In the genomic region with DNA sequence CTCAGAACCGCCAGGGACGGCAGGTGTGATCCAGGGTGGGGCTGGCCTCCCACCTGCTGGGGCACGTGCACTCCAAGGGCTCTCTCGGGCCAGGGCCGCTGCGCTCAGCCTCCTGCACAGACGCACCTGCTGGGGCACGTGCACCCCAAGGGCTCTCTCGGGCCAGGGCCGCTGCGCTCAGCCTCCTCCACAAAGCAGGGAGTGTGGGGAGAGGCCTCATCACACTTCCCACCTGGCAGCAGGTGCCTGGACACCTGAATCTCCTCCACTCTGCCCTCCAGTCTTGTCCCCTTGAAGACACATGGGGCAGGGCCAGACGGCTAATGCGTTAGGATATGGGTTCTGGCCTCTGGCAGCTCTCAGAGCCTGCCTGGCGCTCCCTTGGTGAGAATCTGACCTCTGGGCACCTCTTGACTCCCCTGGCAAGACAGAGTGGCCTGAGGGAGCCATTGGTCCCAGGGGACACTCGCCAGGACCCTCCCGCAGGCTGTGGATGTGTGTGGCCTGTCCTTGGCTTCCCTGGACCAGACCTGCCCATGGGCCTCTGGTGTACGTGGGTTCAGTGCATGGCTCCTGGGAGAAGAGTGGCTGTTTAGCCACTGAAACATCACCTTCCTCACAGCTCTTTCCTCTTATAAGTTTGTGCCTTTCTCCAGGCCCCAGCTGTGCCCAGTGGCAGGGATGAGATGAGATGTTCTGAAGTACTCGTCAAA, we compare ENCODE assay signal across 17 cellular contexts.
DNase-seq lines count a peak whose midpoint lies in the region; ATAC-seq and TF ChIP-seq lines count a peak whose summit lies in the region.
"Had no signal": no experiment of that assay in that cellular context is flagged by ENCODE, and none has a peak within 500 bp of the region (broad histone marks: within the 10 kb centered on the region; RNA-seq: fewer than 3 reads in every experiment).

No MANE protein-coding gene starts in this region.

- peaks cover 5% of the 10 kb centered on the region; the same call in 1 of the 2 replicates for H3K27me3 Mint-ChIP-seq in H9 (ENCODE audit: low read depth)

- H3K4me1 ChIP-seq in H9 (ENCODE audit: insufficient read depth, low read length) (peaks cover 2% of the 10 kb centered on the region; the same call in 1 of the 2 replicates), A673 (ENCODE audit: insufficient read depth, low read length, poor library complexity, severe bottlenecking) (no peaks in the 10 kb centered on the region)
- H3K4me1 ChIP-seq: body of pancreas, heart left ventricle had no signal

- TF ChIP-seq CTCF in H9 (conservative IDR thresholded peaks at IDR 0.05) (no peak), A673 (conservative IDR thresholded peaks at IDR 0.05; ENCODE audit: low read depth, low read length) (no peak)

- CTCF ChIA-PET in A673 (lab: Charles Lee), result interaction anchor here (1.4 kb wide), 1 partner anchor 14 kb away, joined by 4 read pairs; no protein-coding TSS in a partner anchor

- no peak overlapping the region for H3K4me3 ChIP-seq in A673 (ENCODE audit: low read depth, low read length, poor library complexity, severe bottlenecking)
- H3K4me3 ChIP-seq: body of pancreas, heart left ventricle had no signal

- no peak overlapping the region for H4K91ac ChIP-seq in H9 (ENCODE audit: insufficient read length, low read depth, low read length)

- peaks cover 3% of the 10 kb centered on the region for H4K20me1 ChIP-seq in H9 (ENCODE audit: control insufficient read depth, insufficient read depth, insufficient read length)

- no peak overlapping the region for H2AFZ ChIP-seq in H9 (ENCODE audit: low read length)

- H2BK5ac ChIP-seq in H9 (ENCODE audit: insufficient read length, low read length), result no peak overlapping the region

- H3K23ac ChIP-seq in H9 (ENCODE audit: insufficient read length, low read depth, low read length), result no peak overlapping the region

- no peaks in the 10 kb centered on the region for H3K36me3 ChIP-seq in A673 (ENCODE audit: insufficient read depth, low read length, poor library complexity, severe bottlenecking)
- H3K36me3 ChIP-seq: heart left ventricle had no signal

- H2AK5ac ChIP-seq in H9 (ENCODE audit: insufficient read length, low read length), result no peak overlapping the region

- H3K27ac Mint-ChIP-seq in H9, result no peak overlapping the region
- H3K27ac Mint-ChIP-seq: mesothelial cell of epicardium had no signal

- ATAC-seq in left colon (peak; percentile 46), GM18519 (IDR thresholded peaks at IDR 0.05; ENCODE audit: low FRiP score, unreplicated experiment) (no peak)
- ATAC-seq: body of pancreas, heart left ventricle had no signal

- no peaks in the 10 kb centered on the region for H3K23me2 ChIP-seq in H9 (ENCODE audit: insufficient read length, low read depth, low read length, poor library complexity, severe bottlenecking)

- H2BK12ac ChIP-seq in H9 (ENCODE audit: insufficient read length, low read depth, low read length), result no peak overlapping the region

- no peak overlapping the region for H3K18ac ChIP-seq in H9 (ENCODE audit: insufficient read length, low read depth, low read length)

- no peak overlapping the region for H3K9ac ChIP-seq in H9 (ENCODE audit: extremely low read depth, insufficient read length, low read length)

- H3K27ac ChIP-seq in H9 (ENCODE audit: insufficient read length, low read depth, low read length) (no peak overlapping the region), A673 (ENCODE audit: low read depth, low read length, poor library complexity, severe bottlenecking) (no peak overlapping the region)
- H3K27ac ChIP-seq: body of pancreas, heart left ventricle had no signal

- no CpG with 5 or more reads among the region's 18 CpGs for WGBS in H9 (ENCODE audit: extremely low coverage, insufficient read length, low lambda C conversion rate)

- H4K8ac ChIP-seq in H9 (replicated peaks; ENCODE audit: insufficient read length, low read depth, low read length), result no peak overlapping the region

- no peaks in the 10 kb centered on the region for H3K9me3 ChIP-seq in H9 (ENCODE audit: control insufficient read depth, low read depth, low read length)
- no peaks in the 10 kb centered on the region for H3K9me3 ChIP-seq in A673 (ENCODE audit: low read depth, low read length, poor library complexity, severe bottlenecking)
- H3K9me3 ChIP-seq: body of pancreas had no signal

- intact Hi-C loops in left colon (cut with DNase I, micrococcal nuclease), result no loop called here
- intact Hi-C loops in A673 (cut with micrococcal nuclease; ENCODE audit: unreplicated experiment), result no loop called here

- DNase-seq in DMS153 (lab: John Stamatoyannopoulos, UW) (peak; percentile 85), H9 (peak; percentile 22), NCI-H748 (lab: John Stamatoyannopoulos, UW; ENCODE audit: unreplicated experiment) (peak; percentile 89), left colon (no peak), A673 (ENCODE audit: low spot score) (no peak), HCEC 1CT (no peak)
- DNase-seq in activated naive CD4-positive, alpha-beta T cell (lab: John Stamatoyannopoulos, UW), result no peak
- DNase-seq: activated naive CD4-positive, alpha-beta T cell treated with anti-CD3 and anti-CD28 coated beads, Interleukin-2, amount 50 U/mL, for 16 hours; body of pancreas; dermis blood vessel endothelial cell; NCI-H524; stimulated activated CD4-positive, alpha-beta T cell treated with anti-CD3 and anti-CD28 coated beads, Interleukin-4, amount 100 ng/mL, for 1 hour; stimulated activated CD8-positive, alpha-beta memory T cell treated with anti-CD3 and anti-CD28 coated beads, Interleukin-4, amount 100 ng/mL, for 48 hours; SW 1271 had no signal

- H3T11ph ChIP-seq in H9 (ENCODE audit: low read length), result no peak overlapping the region

- no peak overlapping the region for H3K4ac ChIP-seq in H9 (ENCODE audit: low read depth, low read length)

- H3K9me3 Mint-ChIP-seq in H9, result peaks cover 2 to 13% of the 10 kb centered on the region in 2 experiments; a peak in 4 of 5 replicates

- H2BK120ac ChIP-seq in H9 (ENCODE audit: low read depth, low read length, poor library complexity, severe bottlenecking), result no peak overlapping the region

- H3K36me3 Mint-ChIP-seq in H9 (ENCODE audit: insufficient read depth in 1 of 3, low read depth in 3 of 3), result no peaks in the 10 kb centered on the region; a peak in 2 of 7 replicates
- H3K36me3 Mint-ChIP-seq: mesothelial cell of epicardium had no signal

- H2BK20ac ChIP-seq in H9 (ENCODE audit: low read depth, low read length, poor library complexity, severe bottlenecking), result no peak overlapping the region

- H4K5ac ChIP-seq in H9 (ENCODE audit: insufficient read length, low read depth, low read length), result no peak overlapping the region

- peaks cover 0 to 9% of the 10 kb centered on the region in 2 experiments; a peak in 2 of 4 replicates for H3K4me1 Mint-ChIP-seq in H9
- H3K4me1 Mint-ChIP-seq: mesothelial cell of epicardium had no signal

- no peak overlapping the region for H2BK15ac ChIP-seq in H9 (ENCODE audit: low read depth, low read length)

- BruUV-seq in A673 (replicated peaks; lab: Mats Ljungman, UMichigan), result no TSS peak

- H3K4me2 ChIP-seq in H9 (ENCODE audit: insufficient read depth, insufficient read length, low read length), result no peak overlapping the region

- H3K56ac ChIP-seq in H9 (ENCODE audit: insufficient read length, low read depth, low read length), result no peak overlapping the region

- no peak overlapping the region for H3K4me3 Mint-ChIP-seq in H9
- H3K4me3 Mint-ChIP-seq: mesothelial cell of epicardium had no signal

- POLR2A ChIA-PET in A673 (lab: Charles Lee; ENCODE audit: low non-redundant PET), result no interaction called here

- H3K27me3 ChIP-seq in H9 (ENCODE audit: insufficient read depth, low read length) (no peaks in the 10 kb centered on the region), A673 (replicated peaks; ENCODE audit: insufficient read depth, low read depth, low read length, poor library complexity) (no peaks in the 10 kb centered on the region)
- H3K27me3 ChIP-seq: body of pancreas had no signal

- H3K14ac ChIP-seq in H9 (ENCODE audit: insufficient read depth, low read length), result no peak overlapping the region

- no peaks in the 10 kb centered on the region for H3K79me1 ChIP-seq in H9 (ENCODE audit: insufficient read depth, low read depth, low read length, poor library complexity, severe bottlenecking)

- no peaks in the 10 kb centered on the region for H3K79me2 ChIP-seq in H9 (ENCODE audit: insufficient read depth, low read length)

Comparison
In these comparisons a context has a peak if more than half of its experiments do, and no peak if none do; other contexts are left out.
1. DNase-seq: peak in DMS153 (single experiment), H9 (single experiment) and NCI-H748 (single experiment); none in left colon (0 of 2), A673 (single experiment), activated naive CD4-positive, alpha-beta T cell (0 of 4) and HCEC 1CT (single experiment).